ENCODE assay signal across 2 cellular contexts in genomic region chr15:77070180-77070499, GRCh38.
TF ChIP-seq lines count a peak whose summit lies in the region.

No MANE protein-coding gene starts in this region.

TF ChIP-seq in SK-N-SH, 30 proteins besides CTCF, POLR2A, EP300 and RAD21 (continued from another document):
- TF ChIP-seq, protein P1, sequence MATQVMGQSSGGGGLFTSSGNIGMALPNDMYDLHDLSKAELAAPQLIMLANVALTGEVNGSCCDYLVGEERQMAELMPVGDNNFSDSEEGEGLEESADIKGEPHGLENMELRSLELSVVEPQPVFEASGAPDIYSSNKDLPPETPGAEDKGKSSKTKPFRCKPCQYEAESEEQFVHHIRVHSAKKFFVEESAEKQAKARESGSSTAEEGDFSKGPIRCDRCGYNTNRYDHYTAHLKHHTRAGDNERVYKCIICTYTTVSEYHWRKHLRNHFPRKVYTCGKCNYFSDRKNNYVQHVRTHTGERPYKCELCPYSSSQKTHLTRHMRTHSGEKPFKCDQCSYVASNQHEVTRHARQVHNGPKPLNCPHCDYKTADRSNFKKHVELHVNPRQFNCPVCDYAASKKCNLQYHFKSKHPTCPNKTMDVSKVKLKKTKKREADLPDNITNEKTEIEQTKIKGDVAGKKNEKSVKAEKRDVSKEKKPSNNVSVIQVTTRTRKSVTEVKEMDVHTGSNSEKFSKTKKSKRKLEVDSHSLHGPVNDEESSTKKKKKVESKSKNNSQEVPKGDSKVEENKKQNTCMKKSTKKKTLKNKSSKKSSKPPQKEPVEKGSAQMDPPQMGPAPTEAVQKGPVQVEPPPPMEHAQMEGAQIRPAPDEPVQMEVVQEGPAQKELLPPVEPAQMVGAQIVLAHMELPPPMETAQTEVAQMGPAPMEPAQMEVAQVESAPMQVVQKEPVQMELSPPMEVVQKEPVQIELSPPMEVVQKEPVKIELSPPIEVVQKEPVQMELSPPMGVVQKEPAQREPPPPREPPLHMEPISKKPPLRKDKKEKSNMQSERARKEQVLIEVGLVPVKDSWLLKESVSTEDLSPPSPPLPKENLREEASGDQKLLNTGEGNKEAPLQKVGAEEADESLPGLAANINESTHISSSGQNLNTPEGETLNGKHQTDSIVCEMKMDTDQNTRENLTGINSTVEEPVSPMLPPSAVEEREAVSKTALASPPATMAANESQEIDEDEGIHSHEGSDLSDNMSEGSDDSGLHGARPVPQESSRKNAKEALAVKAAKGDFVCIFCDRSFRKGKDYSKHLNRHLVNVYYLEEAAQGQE (IDR thresholded peaks at IDR 0.05; ENCODE audit: low read depth, low read length): no peak
- TF ChIP-seq SMC3 (IDR thresholded peaks at IDR 0.05; ENCODE audit: low read depth, low read length) (no peak), PBX3 (IDR thresholded peaks at IDR 0.05) (no peak), ZBTB33 (IDR thresholded peaks at IDR 0.05; ENCODE audit: borderline replicate concordance, low read depth) (no peak), FOSL2 (IDR thresholded peaks at IDR 0.05; ENCODE audit: borderline replicate concordance, low read depth) (no peak), MXI1 (IDR thresholded peaks at IDR 0.05; ENCODE audit: low read depth, low read length) (no peak), MEF2A (IDR thresholded peaks at IDR 0.05; ENCODE audit: borderline replicate concordance, low read depth) (no peak), TCF12 (IDR thresholded peaks at IDR 0.05) (no peak), TAF1 (IDR thresholded peaks at IDR 0.05; ENCODE audit: borderline replicate concordance, low read depth, low read length) (no peak)
- TF ChIP-seq, protein P2, sequence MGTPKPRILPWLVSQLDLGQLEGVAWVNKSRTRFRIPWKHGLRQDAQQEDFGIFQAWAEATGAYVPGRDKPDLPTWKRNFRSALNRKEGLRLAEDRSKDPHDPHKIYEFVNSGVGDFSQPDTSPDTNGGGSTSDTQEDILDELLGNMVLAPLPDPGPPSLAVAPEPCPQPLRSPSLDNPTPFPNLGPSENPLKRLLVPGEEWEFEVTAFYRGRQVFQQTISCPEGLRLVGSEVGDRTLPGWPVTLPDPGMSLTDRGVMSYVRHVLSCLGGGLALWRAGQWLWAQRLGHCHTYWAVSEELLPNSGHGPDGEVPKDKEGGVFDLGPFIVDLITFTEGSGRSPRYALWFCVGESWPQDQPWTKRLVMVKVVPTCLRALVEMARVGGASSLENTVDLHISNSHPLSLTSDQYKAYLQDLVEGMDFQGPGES (IDR thresholded peaks at IDR 0.05; ENCODE audit: low read depth, low read length): no peak
TF ChIP-seq in SK-N-SH: peak in this region for 0.

TF ChIP-seq in SK-N-SH treated with all-trans-retinoic acid at 6 μM for 48 hours, 23 proteins besides CTCF, POLR2A, EP300 and RAD21 (continued from another document):
- TF ChIP-seq, protein P3, sequence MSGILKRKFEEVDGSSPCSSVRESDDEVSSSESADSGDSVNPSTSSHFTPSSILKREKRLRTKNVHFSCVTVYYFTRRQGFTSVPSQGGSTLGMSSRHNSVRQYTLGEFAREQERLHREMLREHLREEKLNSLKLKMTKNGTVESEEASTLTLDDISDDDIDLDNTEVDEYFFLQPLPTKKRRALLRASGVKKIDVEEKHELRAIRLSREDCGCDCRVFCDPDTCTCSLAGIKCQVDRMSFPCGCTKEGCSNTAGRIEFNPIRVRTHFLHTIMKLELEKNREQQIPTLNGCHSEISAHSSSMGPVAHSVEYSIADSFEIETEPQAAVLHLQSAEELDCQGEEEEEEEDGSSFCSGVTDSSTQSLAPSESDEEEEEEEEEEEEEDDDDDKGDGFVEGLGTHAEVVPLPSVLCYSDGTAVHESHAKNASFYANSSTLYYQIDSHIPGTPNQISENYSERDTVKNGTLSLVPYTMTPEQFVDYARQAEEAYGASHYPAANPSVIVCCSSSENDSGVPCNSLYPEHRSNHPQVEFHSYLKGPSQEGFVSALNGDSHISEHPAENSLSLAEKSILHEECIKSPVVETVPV (CRISPR knock-in tag; IDR thresholded peaks at IDR 0.05): no peak
TF ChIP-seq in SK-N-SH treated with all-trans-retinoic acid at 6 μM for 48 hours: peak in this region for 0.
